20 cellular contexts compared by ENCODE assay signal in the genomic region with DNA sequence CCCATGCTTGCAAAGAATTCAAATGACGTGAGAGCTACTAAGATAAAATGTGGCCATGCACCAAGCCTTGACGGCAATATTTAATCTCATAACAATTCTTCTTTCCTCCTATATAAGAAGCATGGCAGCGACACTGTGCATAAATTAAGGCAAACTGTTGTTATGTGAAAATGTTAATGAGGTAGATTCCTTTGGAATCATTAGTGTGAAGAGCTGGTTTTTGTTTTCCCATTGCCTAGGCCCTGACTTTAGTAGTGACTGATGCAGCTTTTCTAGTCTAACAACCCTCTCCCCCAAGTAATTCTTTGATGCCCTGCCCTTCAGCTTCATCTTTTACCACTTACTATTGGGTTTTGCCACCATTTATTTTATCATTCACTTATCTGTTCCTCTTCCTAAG. TPM values are rescaled to one million over a fixed set of nuclear protein-coding genes. Genes with fewer than 3 reads are reported as not detected.
DNase-seq lines count a peak whose midpoint lies in the region; ATAC-seq and TF ChIP-seq lines count a peak whose summit lies in the region.
"Had no signal": no experiment of that assay in that cellular context is flagged by ENCODE, and none has a peak within 500 bp of the region (broad histone marks: within the 10 kb centered on the region; RNA-seq: fewer than 3 reads in every experiment).

No MANE protein-coding gene starts in this region.

- H3K4me1 ChIP-seq in GM23338 (ENCODE audit: insufficient read depth): peaks cover 36% of the 10 kb centered on the region

- H3K27me3 ChIP-seq in GM23338 (ENCODE audit: insufficient read depth): no peaks in the 10 kb centered on the region

- no peaks in the 10 kb centered on the region for H3K9me3 Mint-ChIP-seq in activated T-cell treated with anti-CD3 and anti-CD28 coated beads, Interleukin-2, amount 50 U/mL, for 72 hours
- H3K9me3 Mint-ChIP-seq in GM23338: no peaks in the 10 kb centered on the region
- H3K9me3 Mint-ChIP-seq in activated naive CD8-positive, alpha-beta T cell treated with anti-CD3 and anti-CD28 coated beads for 36 hours: no peaks in the 10 kb centered on the region
- H3K9me3 Mint-ChIP-seq: CD14-positive monocyte had no signal

- H3K36me3 ChIP-seq in GM23338 (ENCODE audit: insufficient read depth): no peaks in the 10 kb centered on the region; the same call in 1 of the 2 replicates

- no peak overlapping the region for H2AFZ ChIP-seq in GM23338

- TF ChIP-seq CTCF in GM23338 (conservative IDR thresholded peaks at IDR 0.05; ENCODE audit: low read depth in 2 of 2): no peak

- ATAC-seq in activated T-cell treated with anti-CD3 and anti-CD28 coated beads, Interleukin-2, amount 50 U/mL, for 72 hours (replicated peaks in 1 of 2): no peak
- ATAC-seq in GM23338: peak; percentile 70
- no peak for ATAC-seq in HG03520 (IDR thresholded peaks at IDR 0.05; ENCODE audit: unreplicated experiment)
- ATAC-seq: HCT116 had no signal

- H3K79me2 ChIP-seq in GM23338 (replicated peaks; ENCODE audit: insufficient read depth): no peaks in the 10 kb centered on the region

- no peaks in the 10 kb centered on the region for H3K27me3 Mint-ChIP-seq in activated T-cell treated with anti-CD3 and anti-CD28 coated beads, Interleukin-2, amount 50 U/mL, for 72 hours (ENCODE audit: low read depth)
- H3K27me3 Mint-ChIP-seq in GM23338 (ENCODE audit: insufficient read depth, low read depth, poor library complexity): peaks cover 14% of the 10 kb centered on the region
- H3K27me3 Mint-ChIP-seq in activated naive CD8-positive, alpha-beta T cell treated with anti-CD3 and anti-CD28 coated beads for 36 hours: no peaks in the 10 kb centered on the region

- no peak for DNase-seq in activated T-cell treated with anti-CD3 and anti-CD28 coated beads, Interleukin-2, amount 50 U/mL, for 72 hours
- no peak for DNase-seq in activated T-cell treated with anti-CD3 and anti-CD28 coated beads for 4 hours
- peak; percentile 83 for DNase-seq in GM23338 (ENCODE audit: low spot score)
- no peak for DNase-seq in activated naive CD8-positive, alpha-beta T cell treated with anti-CD3 and anti-CD28 coated beads for 36 hours
- peak; percentile 17 for DNase-seq in iPS-NIHi11 (ENCODE audit: low spot score)
- DNase-seq in hypothalamus (lab: John Stamatoyannopoulos, UW): no peak
- no peak for DNase-seq in GF-D8 (lab: John Stamatoyannopoulos, UW)
- DNase-seq: AML-193, GDM1, KBM-7, NCI-H1105, NCI-H1694 treated with DMSO at 0.1 percent for 48 hours, NCI-H510A, NCI-H774, OCI-M1, Right ventricle myocardium superior had no signal

- H3K4me1 Mint-ChIP-seq in activated T-cell treated with anti-CD3 and anti-CD28 coated beads, Interleukin-2, amount 50 U/mL, for 72 hours (ENCODE audit: low read depth): no peaks in the 10 kb centered on the region
- peaks cover 43% of the 10 kb centered on the region for H3K4me1 Mint-ChIP-seq in GM23338
- H3K4me1 Mint-ChIP-seq in activated naive CD8-positive, alpha-beta T cell treated with anti-CD3 and anti-CD28 coated beads for 36 hours: no peaks in the 10 kb centered on the region
- H3K4me1 Mint-ChIP-seq: CD14-positive monocyte had no signal

- peak overlapping the region; percentile 45 for H3K4me2 ChIP-seq in GM23338

- H3K27ac ChIP-seq in GM23338 (ENCODE audit: low read depth): peak overlapping the region; percentile 84
- H3K27ac ChIP-seq: 22Rv1 had no signal

- peaks cover 10% of the 10 kb centered on the region for H3F3A ChIP-seq in GM23338 (replicated peaks; ENCODE audit: low read depth)

- no peak overlapping the region for H3K4me3 Mint-ChIP-seq in activated T-cell treated with anti-CD3 and anti-CD28 coated beads, Interleukin-2, amount 50 U/mL, for 72 hours
- H3K4me3 Mint-ChIP-seq in GM23338: peak overlapping the region; percentile 48
- no peak overlapping the region for H3K4me3 Mint-ChIP-seq in activated naive CD8-positive, alpha-beta T cell treated with anti-CD3 and anti-CD28 coated beads for 36 hours
- H3K4me3 Mint-ChIP-seq: CD14-positive monocyte had no signal

- H3K9me2 ChIP-seq in GM23338 (ENCODE audit: insufficient read depth): no peaks in the 10 kb centered on the region

- peak overlapping the region; percentile 21; the same call in 1 of the 2 replicates for H3K4me3 ChIP-seq in GM23338

- H3K36me3 Mint-ChIP-seq in activated T-cell treated with anti-CD3 and anti-CD28 coated beads, Interleukin-2, amount 50 U/mL, for 72 hours (ENCODE audit: insufficient read depth in 2 of 2): peaks cover 2 to 5% of the 10 kb centered on the region in 2 donors
- H3K36me3 Mint-ChIP-seq in GM23338 (ENCODE audit: low read depth): peaks cover 42% of the 10 kb centered on the region
- peaks cover 12% of the 10 kb centered on the region for H3K36me3 Mint-ChIP-seq in activated naive CD8-positive, alpha-beta T cell treated with anti-CD3 and anti-CD28 coated beads for 36 hours

- H4K20me1 ChIP-seq in GM23338 (replicated peaks; ENCODE audit: insufficient read depth): 0 out of 2 replicates have a peak, but pooled peaks cover 4% of the 10 kb centered on the region

- H3K27ac Mint-ChIP-seq in activated T-cell treated with anti-CD3 and anti-CD28 coated beads, Interleukin-2, amount 50 U/mL, for 72 hours: peak overlapping the region; percentile 15
- H3K27ac Mint-ChIP-seq in GM23338: peak overlapping the region; percentile 73
- H3K27ac Mint-ChIP-seq in activated naive CD8-positive, alpha-beta T cell treated with anti-CD3 and anti-CD28 coated beads for 36 hours: peak overlapping the region; percentile 22
- H3K27ac Mint-ChIP-seq: CD14-positive monocyte had no signal

TF ChIP-seq in GM23338, 12 proteins besides CTCF, POLR2A, EP300 and RAD21:
- TF ChIP-seq NANOG (IDR thresholded peaks at IDR 0.05; ENCODE audit: borderline replicate concordance): 0 out of 2 replicates have a peak, but pooled peaks have one; percentile 48
- TF ChIP-seq EZH2phosphoT487 (IDR thresholded peaks at IDR 0.05; ENCODE audit: unreplicated experiment): no peak

RNA-seq across cellular contexts. Expression of a gene that starts 10.6 kb away (rescaled TPM):
- total RNA-seq in activated T-cell treated with anti-CD3 and anti-CD28 coated beads, Interleukin-2, amount 50 U/mL, for 72 hours: 10 to 100 TPM; 40.1 to 42.2 TPM
- 35.7 and 38.7 TPM in 2 replicates for total RNA-seq in GM23338 (2014; rRNA removed; shearing (Covaris generic))
- polyA plus RNA-seq in GM23338 (2016; fragmentation: Nextera tagmentation; extraction: Ambion mirVana): 12.6 and 14.6 TPM in 2 replicates
- 10 to 100 TPM; 23.5 to 23.7 TPM for total RNA-seq in activated naive CD8-positive, alpha-beta T cell treated with anti-CD3 and anti-CD28 coated beads for 36 hours

Comparison
In these comparisons a context has a peak if more than half of its experiments do, and no peak if none do; other contexts are left out.
1. DNase-seq: peak in GM23338 (single experiment) and iPS-NIHi11 (single experiment); none in activated T-cell treated with anti-CD3 and anti-CD28 coated beads, Interleukin-2, amount 50 U/mL, for 72 hours (0 of 2), activated T-cell treated with anti-CD3 and anti-CD28 coated beads for 4 hours (single experiment), activated naive CD8-positive, alpha-beta T cell treated with anti-CD3 and anti-CD28 coated beads for 36 hours (single experiment), hypothalamus (0 of 51) and GF-D8 (single experiment).
2. H3K27ac Mint-ChIP-seq: peak in every context shown above with its lines; median percentile 73 in GM23338; 22 in activated naive CD8-positive, alpha-beta T cell treated with anti-CD3 and anti-CD28 coated beads for 36 hours; 15 in activated T-cell treated with anti-CD3 and anti-CD28 coated beads, Interleukin-2, amount 50 U/mL, for 72 hours.